Comparison of ENCODE assay signal across 21 cellular contexts in the genomic region with DNA sequence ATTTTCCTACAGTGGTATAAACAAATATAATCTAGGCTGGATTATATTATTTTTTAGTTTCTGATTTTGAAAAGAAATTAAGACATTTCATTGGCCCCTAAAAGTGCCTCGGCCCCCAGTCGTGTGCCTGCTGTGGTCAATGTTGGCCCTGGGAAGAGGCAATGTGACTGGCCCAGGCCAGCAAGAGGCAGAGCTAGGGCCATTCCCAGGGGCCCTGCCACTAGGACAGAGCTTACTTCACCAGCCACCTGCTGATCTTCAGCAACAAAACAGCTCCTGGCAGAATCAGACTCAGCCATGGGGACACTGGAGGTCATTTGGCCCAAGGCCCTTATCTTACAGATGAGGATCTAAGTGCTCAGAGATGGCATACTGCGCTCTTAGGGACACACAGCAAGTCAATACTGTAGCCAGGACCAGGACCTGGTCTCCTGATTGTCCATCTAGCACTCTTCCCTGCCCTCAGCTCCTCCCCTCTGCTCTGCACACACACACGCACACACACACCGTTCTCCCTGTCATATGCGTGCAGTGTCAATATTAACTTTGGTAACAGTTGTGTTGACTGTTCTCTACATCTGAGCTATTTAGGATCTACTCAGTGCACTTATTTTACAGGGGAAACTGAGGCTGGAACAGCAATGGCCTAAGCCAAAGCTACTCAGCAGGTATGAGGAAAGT. TPM values are rescaled to one million over a fixed set of nuclear protein-coding genes. Genes with fewer than 3 reads are reported as not detected.
DNase-seq lines count a peak whose midpoint lies in the region; ATAC-seq, FAIRE-seq and TF ChIP-seq lines count a peak whose summit lies in the region.
"Had no signal": no experiment of that assay in that cellular context is flagged by ENCODE, and none has a peak within 500 bp of the region (broad histone marks: within the 10 kb centered on the region; RNA-seq: fewer than 3 reads in every experiment).

No MANE protein-coding gene starts in this region.

- H4K5ac ChIP-seq in H1 (ENCODE audit: insufficient read length, low read depth, low read length), result no peak overlapping the region

- H3K23me2 ChIP-seq in H1 (ENCODE audit: low read depth, low read length), result no peaks in the 10 kb centered on the region

- FAIRE-seq in H1 (lab: Jason Lieb, UNC), result no peak

- peak; percentile 22 for DNase-seq in SIG-M5 treated with dmso at 0.1 percent for 504 hours (lab: John Stamatoyannopoulos, UW; ENCODE audit: unreplicated experiment)
- no peak for DNase-seq in SIG-M5 (lab: John Stamatoyannopoulos, UW)
- no peak for DNase-seq in H1 (ENCODE audit: low read depth in 1 of 2, low spot score in 2 of 2)
- peak in 1 of 2 donors; percentile 17 for DNase-seq in aorta
- DNase-seq in CD1c-positive myeloid dendritic cell (ENCODE audit: extremely low spot score), result no peak
- no peak for DNase-seq in GOT3 (lab: John Stamatoyannopoulos, UW)
- no peak for DNase-seq in activated CD4-positive, alpha-beta T cell treated with anti-CD3 and anti-CD28 coated beads, Interleukin-2, amount 50 U/mL, for 1 hour
- DNase-seq: activated CD4-positive, alpha-beta T cell treated with anti-CD3 and anti-CD28 coated beads, Interleukin-2, amount 10 ng/mL, durations not matched to agents 24 days and 14 days; activated naive CD4-positive, alpha-beta T cell; anterior cingulate cortex; C1 segment of cervical spinal cord; heart right ventricle; immature natural killer cell; natural killer cell; NCI-H146; NCI-H226; stimulated activated CD4-positive, alpha-beta T cell treated with anti-CD3 and anti-CD28 coated beads, Interleukin-2, amount 100 ng/mL, for 48 hours; uterus had no signal

- TF ChIP-seq POLR2A in H1 (IDR thresholded peaks at IDR 0.05; ENCODE audit: control extremely low read depth in 1 of 2, low read depth in 2 of 2, low read length in 2 of 2), result no peak

- H3K36me3 ChIP-seq in H1 (ENCODE audit: control insufficient read depth in 2 of 4, insufficient read depth in 4 of 4, low read length in 3 of 4), result no peaks in the 10 kb centered on the region
- no peaks in the 10 kb centered on the region for H3K36me3 ChIP-seq in mucosa of rectum (ENCODE audit: control insufficient read depth in 2 of 2, insufficient read depth in 2 of 2, low read length in 2 of 2)
- H3K36me3 ChIP-seq in aorta (ENCODE audit: control insufficient read depth in 1 of 2, insufficient read depth in 2 of 2, low read length in 1 of 2), result no peaks in the 10 kb centered on the region
- H3K36me3 ChIP-seq: HAP-1, heart right ventricle, uterus had no signal

- CTCF ChIA-PET in H1 (lab: Charles Lee; ENCODE audit: partially characterized antibody), result interaction anchor here (0.9 to 1.5 kb wide), 6 partner anchors 21 to 142 kb away, joined by 3 to 5 read pairs (median 3); no protein-coding TSS in a partner anchor

- H3K4me1 ChIP-seq in H1 (replicated peaks in 1 of 4; ENCODE audit: control insufficient read depth in 3 of 4, insufficient read depth in 4 of 4, low read length in 3 of 4) (no peaks in the 10 kb centered on the region), mucosa of rectum (ENCODE audit: control insufficient read depth in 2 of 2, insufficient read depth in 2 of 2, low read length in 2 of 2) (peaks cover 14 to 16% of the 10 kb centered on the region in 2 donors), aorta (ENCODE audit: control insufficient read depth in 1 of 2, insufficient read depth in 2 of 2, low read length in 2 of 2) (no peaks in the 10 kb centered on the region)
- H3K4me1 ChIP-seq: HAP-1, heart right ventricle, uterus had no signal

- no peak overlapping the region for H4K8ac ChIP-seq in H1 (ENCODE audit: extremely low read depth, insufficient read depth, low read length)

- no peak overlapping the region for H3K14ac ChIP-seq in H1 (ENCODE audit: insufficient read length)

- H3K18ac ChIP-seq in H1 (ENCODE audit: extremely low read depth, low read length), result no peak overlapping the region

- no peak overlapping the region for H3K4ac ChIP-seq in H1 (replicated peaks; ENCODE audit: insufficient read length, low read depth, low read length)

- no peaks in the 10 kb centered on the region for H3K79me1 ChIP-seq in H1 (ENCODE audit: low read depth, low read length)

- H2AK5ac ChIP-seq in H1 (ENCODE audit: low read depth, low read length), result no peak overlapping the region

- no peak overlapping the region for H3K4me2 ChIP-seq in H1 (ENCODE audit: insufficient read depth in 1 of 2, low read depth in 2 of 2, low read length in 2 of 2)

- H3K27me3 ChIP-seq in H1 (replicated peaks in 1 of 4; ENCODE audit: control insufficient read depth in 3 of 4, extremely low read depth in 1 of 4, insufficient read depth in 3 of 4, low read length in 3 of 4) (no peaks in the 10 kb centered on the region), mucosa of rectum (ENCODE audit: control insufficient read depth in 2 of 2, insufficient read depth in 2 of 2, low read length in 2 of 2) (peaks cover 0 to 3% of the 10 kb centered on the region in 2 donors), aorta (ENCODE audit: control insufficient read depth in 1 of 2, insufficient read depth in 2 of 2, low read length in 1 of 2) (no peaks in the 10 kb centered on the region)
- H3K27me3 ChIP-seq: uterus had no signal

- H3K23ac ChIP-seq in H1 (ENCODE audit: insufficient read length), result no peak overlapping the region

- WGBS in H1 (ENCODE audit: extremely low coverage in 1 of 2, insufficient coverage in 1 of 2, insufficient read length in 1 of 2, insufficient replicate concordance in 2 of 2, low coverage in 1 of 2, low lambda C conversion rate in 2 of 2, missing lambda C conversion rate in 1 of 2), 2 experiments, result 81% methylated on average over 5 of the region's 6 CpGs; no CpG with 5 or more reads in 1 of the 2 experiments
- 70 to 74% methylated on average over 6 of the region's 6 CpGs for WGBS in aorta, 2 donors

- H4K20me1 ChIP-seq in H1 (replicated peaks in 1 of 2; ENCODE audit: control insufficient read depth in 1 of 2, insufficient read depth in 2 of 2, low read length in 2 of 2), result no peaks in the 10 kb centered on the region

- ATAC-seq in aorta (ENCODE audit: low FRiP score), result peak; percentile 36
- ATAC-seq: natural killer cell had no signal

- no peaks in the 10 kb centered on the region for H3K79me2 ChIP-seq in H1 (ENCODE audit: control insufficient read depth in 1 of 2, insufficient read depth in 2 of 2, low read length in 2 of 2)

- intact Hi-C loops in aorta (cut with DNase I), result no loop called here

- H3K9ac ChIP-seq in H1 (replicated peaks in 1 of 4; ENCODE audit: extremely low read depth in 1 of 4, low read depth in 3 of 4, low read length in 3 of 4) (no peak overlapping the region), mucosa of rectum (ENCODE audit: low read depth in 1 of 2, low read length in 2 of 2) (peak overlapping the region in 1 of 2 donors; percentile 32)

- H2BK20ac ChIP-seq in H1 (ENCODE audit: low read length), result peak overlapping the region; percentile 68; the same call in 1 of the 2 replicates

- H2AFZ ChIP-seq in H1 (ENCODE audit: low read length), result no peak overlapping the region; the same call in 1 of the 2 replicates

- H2BK12ac ChIP-seq in H1 (ENCODE audit: low read depth, low read length), result peak overlapping the region; percentile 18; the same call in 1 of the 2 replicates

- no peak overlapping the region for H3K56ac ChIP-seq in H1 (replicated peaks; ENCODE audit: insufficient read length, low read depth, low read length)

- no peak for TF ChIP-seq RAD21 in H1 (IDR thresholded peaks at IDR 0.05 in 1 of 2, conservative IDR thresholded peaks at IDR 0.05 in 1 of 2; ENCODE audit: low read depth in 2 of 2, low read length in 2 of 2)

- no peak overlapping the region for H2BK5ac ChIP-seq in H1 (ENCODE audit: low read depth, low read length)

- H3K4me3 ChIP-seq in H1 (ENCODE audit: extremely low read depth in 1 of 4, insufficient read depth in 2 of 4, low read depth in 3 of 4, low read length in 4 of 4), result no peak overlapping the region
- H3K4me3 ChIP-seq in mucosa of rectum (ENCODE audit: low read length in 2 of 2), result peak overlapping the region in 1 of 2 donors; percentile 24
- H3K4me3 ChIP-seq in aorta (ENCODE audit: low read length in 2 of 2), result no peak overlapping the region
- H3K4me3 ChIP-seq: HAP-1, heart right ventricle, uterus had no signal

- H4K91ac ChIP-seq in H1 (replicated peaks; ENCODE audit: insufficient read length, low read length), result peak overlapping the region; percentile 61

- TF ChIP-seq EP300 in H1 (IDR thresholded peaks at IDR 0.05; ENCODE audit: borderline replicate concordance in 1 of 2, low read depth in 2 of 2, low read length in 2 of 2), result no peak

- H3K27ac ChIP-seq in H1 (ENCODE audit: low read depth, low read length), result no peak overlapping the region
- H3K27ac ChIP-seq in mucosa of rectum (ENCODE audit: low read depth in 2 of 2, low read length in 2 of 2), result peak overlapping the region; percentile 79 to 82
- no peak overlapping the region for H3K27ac ChIP-seq in aorta (ENCODE audit: low read depth in 1 of 2, low read length in 2 of 2)
- H3K27ac ChIP-seq: heart right ventricle, uterus had no signal

- H2BK120ac ChIP-seq in H1 (replicated peaks; ENCODE audit: low read depth, low read length), result no peak overlapping the region

- no peak for TF ChIP-seq CTCF in H1 (IDR thresholded peaks at IDR 0.05; ENCODE audit: control extremely low read depth in 1 of 3, insufficient read depth in 1 of 3, low read depth in 1 of 3, low read length in 3 of 3)

- H3K9me3 ChIP-seq in H1 (ENCODE audit: insufficient read depth in 2 of 2, low read depth in 1 of 2, low read length in 1 of 2), result no peaks in the 10 kb centered on the region
- no peaks in the 10 kb centered on the region for H3K9me3 ChIP-seq in mucosa of rectum (ENCODE audit: control insufficient read depth in 2 of 2, low read length in 2 of 2)
- no peaks in the 10 kb centered on the region for H3K9me3 ChIP-seq in aorta (ENCODE audit: control insufficient read depth, low read length)
- H3K9me3 ChIP-seq: HAP-1, heart right ventricle, uterus had no signal

- POLR2A ChIA-PET in H1 (lab: Charles Lee; ENCODE audit: partially characterized antibody), result interaction anchor here (1.5 to 1.6 kb wide), 2 partner anchors 17 to 92 kb away, joined by 3 to 5 read pairs; partner anchors contain the start of gene KLHDC7A

- 0 out of 2 replicates have a peak overlapping the region, but pooled peaks have one; percentile 5 for H2BK15ac ChIP-seq in H1 (ENCODE audit: low read length)

TF ChIP-seq in H1, 55 proteins besides CTCF, POLR2A, EP300 and RAD21 (continues in another document):
- TF ChIP-seq CHD1 (IDR thresholded peaks at IDR 0.05; ENCODE audit: low read depth, low read length), result no peak
- TF ChIP-seq BACH1 (IDR thresholded peaks at IDR 0.05; ENCODE audit: low read length), result no peak

RNA-seq across cellular contexts. Expression of gene KLHDC7A, which starts 16.6 kb away (rescaled TPM):
- total RNA-seq in H1 (2021; fragmentation: NEBNext Ultra II Directional; extraction: Animal tissue kit (Norgen Biotek cat#: 25700)), result 18.9 and 19.1 TPM in 2 replicates
- polyA plus RNA-seq in H1 (2011; rRNA removed) (3.9 and 8.5 TPM in 2 replicates), aorta (not detected)
- polyA plus RNA-seq in H1 (2011; cell fraction: cytosol; rRNA removed), result 6.8 TPM
- 15.3 TPM for polyA plus RNA-seq in H1 (2011; cell fraction: nucleus; rRNA removed)
- 7.8 to 11.5 TPM (median 10.0 TPM) in 4 replicates for polyA plus RNA-seq in H1 (2012, experiment 1 of 2)
- 8.7 TPM for polyA plus RNA-seq in H1 (2012, experiment 2 of 2)
- 17.9 TPM for polyA plus RNA-seq in H1 (2013, experiment 1 of 2)
- 18.2 TPM for polyA plus RNA-seq in H1 (2013, experiment 2 of 2)
- polyA minus RNA-seq in H1 (2011; rRNA and poly(A)+ RNA removed), result 9.1 and 9.2 TPM in 2 replicates
- 11.3 TPM for polyA minus RNA-seq in H1 (2011; cell fraction: cytosol; rRNA and poly(A)+ RNA removed)
- polyA minus RNA-seq in H1 (2011; cell fraction: nucleus; rRNA and poly(A)+ RNA removed), result 21.2 TPM
- total RNA-seq in aorta, result not detected
- total RNA-seq: activated CD4-positive, alpha-beta T cell treated with anti-CD3 and anti-CD28 coated beads, Interleukin-2, amount 10 ng/mL, durations not matched to agents 24 days and 14 days; cerebellum had no signal
- polyA plus RNA-seq: heart right ventricle, immature natural killer cell had no signal

Comparison
In these comparisons a context has a peak if more than half of its experiments do, and no peak if none do; other contexts are left out.
1. H3K27ac ChIP-seq: peak in mucosa of rectum (2 of 2); none in H1 (single experiment) and aorta (0 of 2).
2. RNA of gene KLHDC7A, which starts 16.6 kb away (total RNA-seq): 18.9 to 19.1 TPM in H1; not detected in aorta; every median in the first group is over 10 times any median in the second.